Comparison of ENCODE assay signal across 8 cellular contexts in genomic region chr11:59560702-59561469, GRCh38. TPM values are rescaled to one million over a fixed set of nuclear protein-coding genes. Genes with fewer than 3 reads are reported as not detected.
A peak's percentile ranks its signal among the peaks of the same experiment; 100 is the strongest.
DNase-seq lines count a peak whose midpoint lies in the region; ATAC-seq and TF ChIP-seq lines count a peak whose summit lies in the region.

No MANE protein-coding gene starts in this region.

- no peak for TF ChIP-seq CTCF in HEK293 (tag by site-specific recombination; IDR thresholded peaks at IDR 0.05)
- no peak for TF ChIP-seq CTCF in NB4 (IDR thresholded peaks at IDR 0.05; ENCODE audit: low read depth, low read length)
- no peak for TF ChIP-seq CTCF in SU-DHL-6 (IDR thresholded peaks at IDR 0.05; ENCODE audit: insufficient read depth, low read length, poor library complexity, severe bottlenecking)
- no peak for TF ChIP-seq CTCF in heart left ventricle (IDR thresholded peaks at IDR 0.05)
- no peak for TF ChIP-seq CTCF in tibial nerve (IDR thresholded peaks at IDR 0.05)

- DNase-seq in GDM1 (lab: John Stamatoyannopoulos, UW) (peak; percentile 65), NB4 (ENCODE audit: low read depth) (peak; percentile 90), heart left ventricle (peak; percentile 88 to 91 (median 90)), pons (ENCODE audit: low spot score) (peak; percentile 71), tibial nerve (ENCODE audit: low spot score in 2 of 2) (peak; percentile 80 to 82)
- DNase-seq in activated naive CD8-positive, alpha-beta T cell treated with anti-CD3 and anti-CD28 coated beads, Interleukin-2, amount 50 U/mL, for 24 hours = peak; percentile 87

- H3F3A ChIP-seq in SU-DHL-6 (ENCODE audit: insufficient read depth) = peaks cover 13% of the 10 kb centered on the region

- peaks cover 10% of the 10 kb centered on the region for H3K36me3 Mint-ChIP-seq in activated naive CD8-positive, alpha-beta T cell treated with anti-CD3 and anti-CD28 coated beads, Interleukin-2, amount 50 U/mL, for 24 hours (ENCODE audit: low read depth)

- H3K79me2 ChIP-seq in SU-DHL-6 (ENCODE audit: insufficient read depth, low read length) = no peaks in the 10 kb centered on the region

- peak overlapping the region; percentile 79 for H3K9ac ChIP-seq in SU-DHL-6 (ENCODE audit: low read length)

- H3K4me3 ChIP-seq in HEK293 (ENCODE audit: low read depth, low read length) = peak overlapping the region; percentile 70
- H3K4me3 ChIP-seq in NB4 (ENCODE audit: low read depth, low read length) = peak overlapping the region; percentile 96
- peak overlapping the region; percentile 86 for H3K4me3 ChIP-seq in SU-DHL-6 (ENCODE audit: insufficient read depth, low read length, poor library complexity, severe bottlenecking)
- H3K4me3 ChIP-seq in heart left ventricle = peak overlapping the region; percentile 70 to 96 (median 84)
- peak overlapping the region; percentile 58 to 97 (median 87) for H3K4me3 ChIP-seq in tibial nerve

- H3K27me3 ChIP-seq in SU-DHL-6 (ENCODE audit: low read length) (no peaks in the 10 kb centered on the region), heart left ventricle (no peaks in the 10 kb centered on the region), tibial nerve (no peaks in the 10 kb centered on the region)

- peak; percentile 2 for ATAC-seq in activated naive CD8-positive, alpha-beta T cell treated with anti-CD3 and anti-CD28 coated beads, Interleukin-2, amount 50 U/mL, for 24 hours
- ATAC-seq in heart left ventricle = peak; percentile 83 to 92 (median 88)

- peak overlapping the region; percentile 95 for H3K4me3 Mint-ChIP-seq in activated naive CD8-positive, alpha-beta T cell treated with anti-CD3 and anti-CD28 coated beads, Interleukin-2, amount 50 U/mL, for 24 hours

- H3K4me1 Mint-ChIP-seq in activated naive CD8-positive, alpha-beta T cell treated with anti-CD3 and anti-CD28 coated beads, Interleukin-2, amount 50 U/mL, for 24 hours = peaks cover 46% of the 10 kb centered on the region

- peak overlapping the region; percentile 91 for H2AFZ ChIP-seq in SU-DHL-6 (ENCODE audit: low read depth, low read length, severe bottlenecking)

- intact Hi-C loops in heart left ventricle (cut with DNase I) = loop anchor here in 5 of 10 donors (1.0 to 10.0 kb wide), 6 partner anchors 10 to 244 kb away; partner anchors contain the start of genes OSBP (in 2 of the 5) and PATL1 (in 1 of the 5)

- peak overlapping the region; percentile 99 for H3K27ac Mint-ChIP-seq in activated naive CD8-positive, alpha-beta T cell treated with anti-CD3 and anti-CD28 coated beads, Interleukin-2, amount 50 U/mL, for 24 hours

- H3K9me3 ChIP-seq in HEK293 (ENCODE audit: control insufficient read depth, insufficient read depth, low read depth, low read length) (no peaks in the 10 kb centered on the region), SU-DHL-6 (ENCODE audit: insufficient read depth, low read length) (no peaks in the 10 kb centered on the region), heart left ventricle (no peaks in the 10 kb centered on the region), tibial nerve (no peaks in the 10 kb centered on the region)

- H3K9me3 Mint-ChIP-seq in activated naive CD8-positive, alpha-beta T cell treated with anti-CD3 and anti-CD28 coated beads, Interleukin-2, amount 50 U/mL, for 24 hours = no peaks in the 10 kb centered on the region

- H3K4me1 ChIP-seq in HEK293 (ENCODE audit: control insufficient read depth, insufficient read depth, low read length) (no peaks in the 10 kb centered on the region), heart left ventricle (peaks cover 0 to 37% (median 7%) of the 10 kb centered on the region in 12 donors), tibial nerve (peaks cover 0 to 38% (median 6%) of the 10 kb centered on the region in 4 donors)

- POLR2A ChIA-PET in HEK293 (lab: Yijun Ruan, JAX) = interaction anchor here (0.6 to 1.8 kb wide), 5 partner anchors 9 to 108 kb away, joined by 3 to 14 read pairs (median 3); partner anchors contain the start of genes OSBP and PATL1

- CTCF ChIA-PET in HEK293 (lab: Yijun Ruan, JAX) = interaction anchor here (0.6 to 1.2 kb wide), 2 partner anchors 108 to 1215 kb away, joined by 3 to 4 read pairs; partner anchors contain the start of gene PATL1

- peak in 1 of 2 donors; percentile 77 for TF ChIP-seq EP300 in tibial nerve (IDR thresholded peaks at IDR 0.05)

- no peaks in the 10 kb centered on the region for H4K20me1 ChIP-seq in SU-DHL-6 (ENCODE audit: low read depth, low read length)

- H3K9me2 ChIP-seq in SU-DHL-6 (replicated peaks; ENCODE audit: insufficient read depth, low read length) = no peaks in the 10 kb centered on the region

- peak overlapping the region; percentile 88 for H3K4me2 ChIP-seq in SU-DHL-6 (ENCODE audit: low read depth, low read length, poor library complexity, severe bottlenecking)

- peaks cover 10% of the 10 kb centered on the region for H3K27me3 Mint-ChIP-seq in activated naive CD8-positive, alpha-beta T cell treated with anti-CD3 and anti-CD28 coated beads, Interleukin-2, amount 50 U/mL, for 24 hours

- TF ChIP-seq POLR2A in NB4 (IDR thresholded peaks at IDR 0.05; ENCODE audit: extremely low read depth, insufficient read length) (peak; percentile 66), heart left ventricle (IDR thresholded peaks at IDR 0.05) (peak in 1 of 2 donors; percentile 24), tibial nerve (IDR thresholded peaks at IDR 0.05) (peak in 1 of 2 donors; percentile 55)

- 5 to 12% (median 7%) methylated on average over 21 to 39 of the region's 39 CpGs for whole genome bisulfite sequencing in heart left ventricle, 4 donors
- WGBS in tibial nerve, 2 donors = 6 to 8% methylated on average over 25 to 38 of the region's 39 CpGs

- H3K36me3 ChIP-seq in HEK293 (ENCODE audit: control insufficient read depth in 2 of 2, insufficient read depth in 1 of 2, low read length in 2 of 2) = no peaks in the 10 kb centered on the region
- no peaks in the 10 kb centered on the region for H3K36me3 ChIP-seq in SU-DHL-6 (ENCODE audit: low read length)
- H3K36me3 ChIP-seq in heart left ventricle = no peaks in the 10 kb centered on the region
- no peaks in the 10 kb centered on the region for H3K36me3 ChIP-seq in tibial nerve

- peak overlapping the region; percentile 18 for H3K27ac ChIP-seq in HEK293 (ENCODE audit: extremely low read depth, low read depth, low read length)
- peak overlapping the region; percentile 62 for H3K27ac ChIP-seq in SU-DHL-6 (ENCODE audit: low read depth, low read length)
- peak overlapping the region; percentile 59 to 92 (median 82) for H3K27ac ChIP-seq in heart left ventricle
- peak overlapping the region; percentile 81 to 97 (median 94) for H3K27ac ChIP-seq in tibial nerve

TF ChIP-seq in HEK293, 187 proteins besides CTCF, POLR2A, EP300 and RAD21 (continues in another document):
- no peak for TF ChIP-seq ZBTB17 (tag by site-specific recombination; IDR thresholded peaks at IDR 0.05)
- TF ChIP-seq ZNF184 (tag by site-specific recombination; IDR thresholded peaks at IDR 0.05) = no peak
- TF ChIP-seq ZNF148 (tag by site-specific recombination; IDR thresholded peaks at IDR 0.05; ENCODE audit: borderline replicate concordance) = no peak
- no peak for TF ChIP-seq ZNF426 (tag by site-specific recombination; IDR thresholded peaks at IDR 0.05)
- 0 out of 2 replicates have a peak, but pooled peaks have one; percentile 8 for TF ChIP-seq SP2 (tag by site-specific recombination; IDR thresholded peaks at IDR 0.05)
- TF ChIP-seq REPIN1 (tag by site-specific recombination; IDR thresholded peaks at IDR 0.05; ENCODE audit: low read depth) = no peak
- no peak for TF ChIP-seq YY2 (tag by site-specific recombination; IDR thresholded peaks at IDR 0.05)
- TF ChIP-seq ZNF610 (tag by site-specific recombination; IDR thresholded peaks at IDR 0.05; ENCODE audit: borderline replicate concordance) = no peak
- no peak for TF ChIP-seq WT1 (tag by site-specific recombination; IDR thresholded peaks at IDR 0.05)
- no peak for TF ChIP-seq ZNF843 (tag by site-specific recombination; IDR thresholded peaks at IDR 0.05)
- no peak for TF ChIP-seq ZNF555 (tag by site-specific recombination; conservative IDR thresholded peaks at IDR 0.05)

RNA-seq across cellular contexts. Expression of gene OR4D9, which starts 49.5 kb away (rescaled TPM):
- total RNA-seq in heart left ventricle (not detected), tibial nerve (not detected)
- not detected for polyA plus RNA-seq in heart left ventricle

RNA-seq across cellular contexts. Expression of gene OSBP, which starts 54.7 kb away (rescaled TPM):
- total RNA-seq in heart left ventricle (10 to 100 TPM; 23.4 to 48.3 (median 33.1) TPM), tibial nerve (10 to 100 TPM; 35.4 to 59.7 (median 46.0) TPM)
- polyA plus RNA-seq in heart left ventricle = 10 to 100 TPM; 12.0 to 22.2 TPM

RNA-seq across cellular contexts. Expression of gene OR4D11, which starts 57.5 kb away (rescaled TPM):
- not detected for total RNA-seq in heart left ventricle
- polyA plus RNA-seq in heart left ventricle = not detected
- not detected for total RNA-seq in tibial nerve

Comparison
In these comparisons a context has a peak if more than half of its experiments do, and no peak if none do; other contexts are left out.
1. Peak in every context shown above with its lines: DNase-seq, ATAC-seq, H3K4me3 ChIP-seq and H3K27ac ChIP-seq.
2. H3K27ac ChIP-seq: peak in every context shown above with its lines; median percentile 94 in tibial nerve; 82 in heart left ventricle; 62 in SU-DHL-6; 18 in HEK293.